Comparison of ENCODE assay signal across 19 cellular contexts in genomic region chr11:82757660-82758301, GRCh38. TPM values are rescaled to one million over a fixed set of nuclear protein-coding genes. Genes with fewer than 3 reads are reported as not detected.
DNase-seq lines count a peak whose midpoint lies in the region; ATAC-seq and TF ChIP-seq lines count a peak whose summit lies in the region.
"Had no signal": no experiment of that assay in that cellular context is flagged by ENCODE, and none has a peak within 500 bp of the region (broad histone marks: within the 10 kb centered on the region; RNA-seq: fewer than 3 reads in every experiment).

No MANE protein-coding gene starts in this region.

- TF ChIP-seq CTCF in MM.1S (IDR thresholded peaks at IDR 0.05; ENCODE audit: low read length) (no peak), psoas muscle (IDR thresholded peaks at IDR 0.05) (no peak)

- H3K27ac ChIP-seq in MM.1S (ENCODE audit: low read length) (peak overlapping the region; percentile 18; the same call in 1 of the 2 replicates), substantia nigra (ENCODE audit: low read depth, low read length, poor library complexity, severe bottlenecking) (peak overlapping the region; percentile 81), psoas muscle (no peak overlapping the region)
- H3K27ac ChIP-seq: colonic mucosa had no signal

- H4K20me1 ChIP-seq in MM.1S (ENCODE audit: insufficient read depth, low read length): no peaks in the 10 kb centered on the region

- H3K9me3 Mint-ChIP-seq in activated naive CD4-positive, alpha-beta T cell treated with anti-CD3 and anti-CD28 coated beads, Interleukin-2, amount 10 ng/mL, durations not matched to agents 7 days and 5 days: peaks cover 1% of the 10 kb centered on the region
- H3K9me3 Mint-ChIP-seq: GM23338; T-helper 1 cell treated with Interleukin-12 subunit alpha and Interleukin-12 subunit beta and Interleukin-4 antibody, amounts not matched to agents 30 μg/mL and 1 μg/mL, for 36 hours had no signal

- peak overlapping the region; percentile 54 for H3K4me3 Mint-ChIP-seq in activated naive CD4-positive, alpha-beta T cell treated with anti-CD3 and anti-CD28 coated beads, Interleukin-2, amount 10 ng/mL, durations not matched to agents 7 days and 5 days
- H3K4me3 Mint-ChIP-seq: activated CD4-positive, alpha-beta T cell treated with anti-CD3 and anti-CD28 coated beads for 36 hours; GM23338; T-helper 1 cell treated with Interleukin-12 subunit alpha and Interleukin-12 subunit beta and Interleukin-4 antibody, amounts not matched to agents 30 μg/mL and 1 μg/mL, for 36 hours had no signal

- DNase-seq in activated naive CD4-positive, alpha-beta T cell treated with anti-CD3 and anti-CD28 coated beads, Interleukin-2, amount 10 ng/mL, durations not matched to agents 7 days and 5 days: no peak
- DNase-seq in activated naive CD4-positive, alpha-beta T cell treated with anti-CD3 and anti-CD28 coated beads, Interleukin-2, amount 50 U/mL, for 16 hours: no peak
- peak; percentile 38 for DNase-seq in MM.1S
- peak; percentile 66 for DNase-seq in inferior parietal cortex (ENCODE audit: extremely low spot score)
- DNase-seq in substantia nigra (lab: John Stamatoyannopoulos, UW): no peak
- no peak for DNase-seq in psoas muscle
- DNase-seq in posterior vena cava (ENCODE audit: low spot score): no peak
- DNase-seq: activated CD4-positive, alpha-beta T cell treated with anti-CD3 and anti-CD28 coated beads for 36 hours; activated T-cell treated with anti-CD3 and anti-CD28 coated beads for 4 hours; amniotic stem cell; Caco-2; colonic mucosa; NCI-H2029 treated with DMSO at 0.1 percent for 48 hours had no signal

- H3K4me2 ChIP-seq in MM.1S (ENCODE audit: low read depth, low read length): peak overlapping the region; percentile 80
- H3K4me2 ChIP-seq: GM23338 had no signal

- no peak overlapping the region; the same call in 1 of the 2 replicates for H3K9ac ChIP-seq in MM.1S (ENCODE audit: low read length)

- no peak for ATAC-seq in psoas muscle
- ATAC-seq in HG03521 (IDR thresholded peaks at IDR 0.05; ENCODE audit: unreplicated experiment): no peak

- CTCF ChIA-PET in activated naive CD4-positive, alpha-beta T cell treated with anti-CD3 and anti-CD28 coated beads, Interleukin-2, amount 10 ng/mL, durations not matched to agents 7 days and 5 days (lab: Charles Lee): interaction anchor here (1.1 to 1.9 kb wide), 5 partner anchors 12 to 109 kb away, joined by 3 to 11 read pairs (median 6); partner anchors contain the start of gene FAM181B

- H3K36me3 ChIP-seq in MM.1S (replicated peaks; ENCODE audit: insufficient read depth, low read length): no peaks in the 10 kb centered on the region
- no peaks in the 10 kb centered on the region for H3K36me3 ChIP-seq in psoas muscle (ENCODE audit: insufficient read depth in 1 of 2, low read depth in 1 of 2)
- H3K36me3 ChIP-seq: colonic mucosa had no signal

- H3K79me2 ChIP-seq in MM.1S (ENCODE audit: low read length): no peaks in the 10 kb centered on the region

- no peaks in the 10 kb centered on the region for H3K36me3 Mint-ChIP-seq in activated naive CD4-positive, alpha-beta T cell treated with anti-CD3 and anti-CD28 coated beads, Interleukin-2, amount 10 ng/mL, durations not matched to agents 7 days and 5 days

- H3K27me3 Mint-ChIP-seq in activated naive CD4-positive, alpha-beta T cell treated with anti-CD3 and anti-CD28 coated beads, Interleukin-2, amount 10 ng/mL, durations not matched to agents 7 days and 5 days: peaks cover 13% of the 10 kb centered on the region
- H3K27me3 Mint-ChIP-seq: activated CD4-positive, alpha-beta T cell treated with anti-CD3 and anti-CD28 coated beads for 36 hours had no signal

- peak overlapping the region; percentile 31 for H3K4me3 ChIP-seq in MM.1S (ENCODE audit: low read length)
- no peak overlapping the region for H3K4me3 ChIP-seq in psoas muscle
- H3K4me3 ChIP-seq: colonic mucosa, GM23338 had no signal

- H3K27ac Mint-ChIP-seq in activated naive CD4-positive, alpha-beta T cell treated with anti-CD3 and anti-CD28 coated beads, Interleukin-2, amount 10 ng/mL, durations not matched to agents 7 days and 5 days: peak overlapping the region; percentile 33
- H3K27ac Mint-ChIP-seq: GM23338; T-helper 1 cell treated with Interleukin-12 subunit alpha and Interleukin-12 subunit beta and Interleukin-4 antibody, amounts not matched to agents 30 μg/mL and 1 μg/mL, for 36 hours had no signal

- H3K9me3 ChIP-seq in MM.1S (replicated peaks; ENCODE audit: insufficient read depth, low read length) (no peaks in the 10 kb centered on the region), psoas muscle (no peaks in the 10 kb centered on the region)
- H3K9me3 ChIP-seq: Caco-2, colonic mucosa had no signal

- 56 to 66% (median 66%) methylated on average over 2 of the region's 2 CpGs for WGBS in psoas muscle, 3 donors

- H3F3A ChIP-seq in MM.1S (ENCODE audit: insufficient read depth, low read length): peaks cover 10% of the 10 kb centered on the region

- H3K27me3 ChIP-seq in MM.1S (replicated peaks; ENCODE audit: insufficient read depth, low read length) (peaks cover 11% of the 10 kb centered on the region; the same call in 1 of the 2 replicates), psoas muscle (ENCODE audit: insufficient read depth in 3 of 3, low read length in 2 of 3) (no peaks in the 10 kb centered on the region)
- H3K27me3 ChIP-seq: colonic mucosa had no signal

- H2AFZ ChIP-seq in MM.1S (ENCODE audit: low read length): no peak overlapping the region

- peaks cover 21% of the 10 kb centered on the region for H3K4me1 ChIP-seq in MM.1S (ENCODE audit: low read length)
- no peaks in the 10 kb centered on the region for H3K4me1 ChIP-seq in psoas muscle
- H3K4me1 ChIP-seq: Caco-2, colonic mucosa had no signal

- no peaks in the 10 kb centered on the region for H3K9me2 ChIP-seq in MM.1S (replicated peaks; ENCODE audit: insufficient read depth, low read length)

- H3K4me1 Mint-ChIP-seq in activated naive CD4-positive, alpha-beta T cell treated with anti-CD3 and anti-CD28 coated beads, Interleukin-2, amount 10 ng/mL, durations not matched to agents 7 days and 5 days: peaks cover 27% of the 10 kb centered on the region

- intact Hi-C loops in psoas muscle (cut with DNase I): no loop called here
- intact Hi-C loops in posterior vena cava (cut with DNase I): no loop called here

RNA-seq across cellular contexts. Expression of gene FAM181B, which starts 24.1 kb away (rescaled TPM):
- under 1 TPM; 0.06 to 0.14 (median 0.08) TPM for total RNA-seq in psoas muscle
- polyA plus RNA-seq in psoas muscle: under 1 TPM; 0.03 to 0.04 (median 0.03) TPM
- under 1 TPM; 0.42 to 0.67 TPM for total RNA-seq in posterior vena cava
- total RNA-seq: A673; activated CD4-positive, alpha-beta T cell treated with anti-CD3 and anti-CD28 coated beads for 36 hours; Caco-2; G401; HT1080 had no signal

Comparison
In these comparisons a context has a peak if more than half of its experiments do, and no peak if none do; other contexts are left out.
1. DNase-seq: peak in MM.1S (single experiment) and inferior parietal cortex (single experiment); none in activated naive CD4-positive, alpha-beta T cell treated with anti-CD3 and anti-CD28 coated beads, Interleukin-2, amount 10 ng/mL, durations not matched to agents 7 days and 5 days (single experiment), activated naive CD4-positive, alpha-beta T cell treated with anti-CD3 and anti-CD28 coated beads, Interleukin-2, amount 50 U/mL, for 16 hours (single experiment), substantia nigra (0 of 49), psoas muscle (0 of 2) and posterior vena cava (single experiment).